21 cellular contexts compared by ENCODE assay signal in the genomic region with DNA sequence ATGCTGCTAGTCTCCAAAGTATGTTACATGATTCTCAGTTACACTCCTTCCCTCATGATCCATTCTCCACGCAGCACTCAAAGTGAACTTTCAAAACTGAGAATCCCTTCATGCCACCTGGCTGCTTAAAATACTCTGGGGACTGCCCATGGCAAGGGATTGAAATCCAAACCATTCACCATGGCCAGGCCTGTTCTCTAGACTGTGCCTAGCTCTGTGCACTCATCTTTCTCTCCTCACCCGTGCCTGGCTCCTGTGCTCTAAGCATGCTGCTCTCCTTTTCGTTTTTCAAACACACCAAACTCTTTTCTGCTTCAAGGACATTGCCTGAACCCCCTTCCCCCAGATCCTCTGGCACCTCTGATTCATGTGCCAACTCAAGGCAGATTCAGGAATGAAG.
"Had no signal": no experiment of that assay in that cellular context is flagged by ENCODE, and none has a peak within 500 bp of the region (broad histone marks: within the 10 kb centered on the region; RNA-seq: fewer than 3 reads in every experiment).

No MANE protein-coding gene starts in this region.

- H3K9me3 ChIP-seq: esophagus muscularis mucosa, gastroesophageal sphincter, heart right ventricle, left lung, lower lobe of right lung had no signal

- FAIRE-seq: colon, endothelial cell of umbilical vein, frontal cortex, islet of Langerhans, keratinocyte had no signal

- H3K4me1 ChIP-seq: foreskin keratinocyte, left lung, lower lobe of right lung had no signal

- ATAC-seq: foreskin keratinocyte; gastroesophageal sphincter; left lung; lower lobe of right lung; naive thymus-derived CD4-positive, alpha-beta T cell had no signal

- DNase-seq: dermis blood vessel endothelial cell; effector CD4-positive, alpha-beta T cell; effector memory CD4-positive, alpha-beta T cell; foreskin keratinocyte; heart right ventricle; hippocampal formation; left cardiac atrium; left lung; lower lobe of right lung; mesenchymal stem cell; midbrain; naive thymus-derived CD4-positive, alpha-beta T cell had no signal

- H3K4me3 ChIP-seq: coronary artery, dorsolateral prefrontal cortex, esophagus muscularis mucosa, gastroesophageal sphincter, heart right ventricle, left lung, lower lobe of right lung had no signal

- H3K27ac ChIP-seq: coronary artery, esophagus muscularis mucosa, foreskin keratinocyte, gastroesophageal sphincter, left lung, lower lobe of right lung had no signal

- H3K36me3 ChIP-seq: esophagus muscularis mucosa, gastroesophageal sphincter, heart right ventricle, left lung, lower lobe of right lung had no signal

- H3K27me3 ChIP-seq: dorsolateral prefrontal cortex, esophagus muscularis mucosa, foreskin keratinocyte, gastroesophageal sphincter, heart right ventricle, left lung had no signal
